Comparison of ENCODE assay signal across 11 cellular contexts in the genomic region with DNA sequence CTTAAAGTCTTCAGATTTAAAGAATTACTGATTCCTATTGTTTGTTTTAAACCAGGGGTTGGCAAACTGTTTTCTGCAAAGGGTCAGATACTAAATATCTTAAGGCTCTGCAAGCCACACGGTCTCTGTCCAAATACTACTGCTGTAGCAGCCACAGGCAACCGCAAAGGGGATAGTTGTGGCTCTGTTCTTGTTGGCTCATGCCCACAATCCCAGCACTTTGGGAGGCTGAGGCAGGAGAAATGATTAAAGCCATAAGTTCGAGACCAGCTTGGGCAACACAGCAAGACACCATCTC. TPM values are rescaled to one million over a fixed set of nuclear protein-coding genes. Genes with fewer than 3 reads are reported as not detected.
DNase-seq lines count a peak whose midpoint lies in the region; TF ChIP-seq lines count a peak whose summit lies in the region.
"Had no signal": no experiment of that assay in that cellular context is flagged by ENCODE, and none has a peak within 500 bp of the region (broad histone marks: within the 10 kb centered on the region; RNA-seq: fewer than 3 reads in every experiment).

No MANE protein-coding gene starts in this region.

- TF ChIP-seq CTCF in astrocyte of the spinal cord (IDR thresholded peaks at IDR 0.05; ENCODE audit: low read depth, low read length) (no peak), osteoblast (IDR thresholded peaks at IDR 0.05; ENCODE audit: extremely low read depth, low read depth, low read length) (no peak), endothelial cell (IDR thresholded peaks at IDR 0.05; ENCODE audit: unreplicated experiment) (no peak)

- H3K36me3 ChIP-seq in GM23248 (ENCODE audit: low read depth) (no peaks in the 10 kb centered on the region), osteoblast (ENCODE audit: insufficient read depth, low read length) (peaks cover 7% of the 10 kb centered on the region)

- H2AFZ ChIP-seq in GM23248: no peak overlapping the region
- no peak overlapping the region for H2AFZ ChIP-seq in osteoblast (ENCODE audit: low read length)

- H3K4me2 ChIP-seq in GM23248 (ENCODE audit: unreplicated experiment) (no peak overlapping the region), osteoblast (ENCODE audit: insufficient read depth, low read length) (no peak overlapping the region)

- WGBS in GM23248 (ENCODE audit: low coverage in 1 of 2, low lambda C conversion rate in 2 of 2, missing lambda C conversion rate in 2 of 2), 2 experiments: 28 to 36% methylated on average over 3 of the region's 3 CpGs

- H3K27me3 ChIP-seq in GM23248 (replicated peaks; ENCODE audit: insufficient read depth) (no peaks in the 10 kb centered on the region), osteoblast (ENCODE audit: insufficient read depth, low read length) (no peaks in the 10 kb centered on the region)

- peaks cover 35% of the 10 kb centered on the region for H3K4me1 ChIP-seq in GM23248 (ENCODE audit: insufficient read depth)
- peaks cover 35% of the 10 kb centered on the region for H3K4me1 ChIP-seq in osteoblast (ENCODE audit: insufficient read depth, low read length)

- no peak for DNase-seq in activated CD4-positive, alpha-beta T cell treated with anti-CD3 and anti-CD28 coated beads, Interleukin-2, amount 10 ng/mL, durations not matched to agents 24 days and 14 days
- no peak for DNase-seq in activated CD4-positive, alpha-beta T cell treated with anti-CD3 and anti-CD28 coated beads for 48 hours
- DNase-seq in GM23248 (peak; percentile 52), astrocyte of the spinal cord (ENCODE audit: low read depth, low spot score) (peak; percentile 63), osteoblast (ENCODE audit: insufficient read length, low spot score, missing footprints) (peak; percentile 81), HuH-7 (ENCODE audit: low spot score) (no peak), endothelial cell (ENCODE audit: low spot score) (no peak), middle frontal gyrus (ENCODE audit: extremely low spot score, low spot score) (no peak)
- DNase-seq: activated naive CD8-positive, alpha-beta T cell treated with anti-CD3 and anti-CD28 coated beads, Interleukin-2, amount 10 ng/mL, durations not matched to agents 7 days and 5 days; NCI-H2081; nucleus accumbens had no signal

- H3K79me2 ChIP-seq in GM23248 (ENCODE audit: insufficient read depth): peaks cover 100% of the 10 kb centered on the region
- H3K79me2 ChIP-seq in osteoblast (ENCODE audit: insufficient read depth, low read length): peaks cover 82% of the 10 kb centered on the region

- peak overlapping the region; percentile 51 for H3K27ac Mint-ChIP-seq in activated CD4-positive, alpha-beta T cell treated with anti-CD3 and anti-CD28 coated beads, Interleukin-2, amount 10 ng/mL, durations not matched to agents 24 days and 14 days
- H3K27ac Mint-ChIP-seq in endothelial cell (ENCODE audit: unreplicated experiment): no peak overlapping the region

- no peaks in the 10 kb centered on the region for H3K9me3 Mint-ChIP-seq in activated CD4-positive, alpha-beta T cell treated with anti-CD3 and anti-CD28 coated beads, Interleukin-2, amount 10 ng/mL, durations not matched to agents 24 days and 14 days
- H3K9me3 Mint-ChIP-seq in endothelial cell (ENCODE audit: unreplicated experiment): no peaks in the 10 kb centered on the region
- H3K9me3 Mint-ChIP-seq: activated naive CD8-positive, alpha-beta T cell treated with anti-CD3 and anti-CD28 coated beads, Interleukin-2, amount 10 ng/mL, durations not matched to agents 7 days and 5 days had no signal

- H3K9ac ChIP-seq in GM23248: no peak overlapping the region

- H3F3A ChIP-seq in GM23248 (ENCODE audit: insufficient read depth): peaks cover 53% of the 10 kb centered on the region

- H3K27ac ChIP-seq in GM23248: peak overlapping the region; percentile 88
- H3K27ac ChIP-seq in osteoblast (ENCODE audit: low read depth, low read length): peak overlapping the region; percentile 84

- no peaks in the 10 kb centered on the region for H3K9me3 ChIP-seq in GM23248 (ENCODE audit: low read depth)
- no peaks in the 10 kb centered on the region for H3K9me3 ChIP-seq in osteoblast (ENCODE audit: low read depth, low read length)

- H3K4me1 Mint-ChIP-seq in activated CD4-positive, alpha-beta T cell treated with anti-CD3 and anti-CD28 coated beads, Interleukin-2, amount 10 ng/mL, durations not matched to agents 24 days and 14 days: peaks cover 68% of the 10 kb centered on the region
- H3K4me1 Mint-ChIP-seq in endothelial cell (ENCODE audit: unreplicated experiment): peaks cover 48% of the 10 kb centered on the region

- peaks cover 19% of the 10 kb centered on the region for H3K36me3 Mint-ChIP-seq in activated CD4-positive, alpha-beta T cell treated with anti-CD3 and anti-CD28 coated beads, Interleukin-2, amount 10 ng/mL, durations not matched to agents 24 days and 14 days (ENCODE audit: low read depth)
- H3K36me3 Mint-ChIP-seq in endothelial cell (ENCODE audit: low read depth, unreplicated experiment): peaks cover 9% of the 10 kb centered on the region

- intact Hi-C loops in activated CD4-positive, alpha-beta T cell treated with anti-CD3 and anti-CD28 coated beads, Interleukin-2, amount 10 ng/mL, durations not matched to agents 24 days and 14 days (cut with micrococcal nuclease): no loop called here

- H4K20me1 ChIP-seq in GM23248 (ENCODE audit: insufficient read depth): peaks cover 4% of the 10 kb centered on the region; the same call in 1 of the 2 replicates
- H4K20me1 ChIP-seq in osteoblast (ENCODE audit: insufficient read depth, low read length): peaks cover 64% of the 10 kb centered on the region

- no peaks in the 10 kb centered on the region for H3K27me3 Mint-ChIP-seq in activated CD4-positive, alpha-beta T cell treated with anti-CD3 and anti-CD28 coated beads, Interleukin-2, amount 10 ng/mL, durations not matched to agents 24 days and 14 days
- H3K27me3 Mint-ChIP-seq in endothelial cell (ENCODE audit: unreplicated experiment): peaks cover 10% of the 10 kb centered on the region
- H3K27me3 Mint-ChIP-seq: activated naive CD8-positive, alpha-beta T cell treated with anti-CD3 and anti-CD28 coated beads, Interleukin-2, amount 10 ng/mL, durations not matched to agents 7 days and 5 days had no signal

- H3K4me3 Mint-ChIP-seq in activated CD4-positive, alpha-beta T cell treated with anti-CD3 and anti-CD28 coated beads, Interleukin-2, amount 10 ng/mL, durations not matched to agents 24 days and 14 days: no peak overlapping the region
- no peak overlapping the region for H3K4me3 Mint-ChIP-seq in endothelial cell (ENCODE audit: unreplicated experiment)
- H3K4me3 Mint-ChIP-seq: activated naive CD8-positive, alpha-beta T cell treated with anti-CD3 and anti-CD28 coated beads, Interleukin-2, amount 10 ng/mL, durations not matched to agents 7 days and 5 days had no signal

- H3K4me3 ChIP-seq in GM23248: no peak overlapping the region
- no peak overlapping the region for H3K4me3 ChIP-seq in astrocyte of the spinal cord (ENCODE audit: low read depth, low read length)
- no peak overlapping the region for H3K4me3 ChIP-seq in osteoblast (ENCODE audit: insufficient read depth, low read length)

- in situ Hi-C loops in GM23248 (cut with MboI): no loop called here
- in situ Hi-C loops in astrocyte of the spinal cord (cut with HindIII; ENCODE audit: low sequenced_read_pairs): no loop called here

- no peaks in the 10 kb centered on the region for H3K9me2 ChIP-seq in GM23248 (ENCODE audit: insufficient read depth)

RNA-seq across cellular contexts. Expression of a gene that starts 22.4 kb away (rescaled TPM):
- total RNA-seq in activated CD4-positive, alpha-beta T cell treated with anti-CD3 and anti-CD28 coated beads, Interleukin-2, amount 10 ng/mL, durations not matched to agents 24 days and 14 days: 105 and 114 TPM in 2 replicates
- 41.8 and 53.5 TPM in 2 replicates for total RNA-seq in GM23248 (2014; rRNA removed; shearing (Covaris generic))
- 50.0 and 51.7 TPM in 2 replicates for polyA plus RNA-seq in GM23248 (2016; fragmentation: Nextera tagmentation; extraction: Ambion mirVana)
- 40.5 and 42.1 TPM in 2 replicates for total RNA-seq in osteoblast
- total RNA-seq in endothelial cell (ENCODE audit: unreplicated experiment): 69.5 TPM

RNA-seq across cellular contexts. Expression of a gene that starts 41.5 kb away (rescaled TPM):
- 4.0 and 4.1 TPM in 2 replicates for total RNA-seq in activated CD4-positive, alpha-beta T cell treated with anti-CD3 and anti-CD28 coated beads, Interleukin-2, amount 10 ng/mL, durations not matched to agents 24 days and 14 days
- 5.1 and 16.1 TPM in 2 replicates for total RNA-seq in GM23248 (2014; rRNA removed; shearing (Covaris generic))
- polyA plus RNA-seq in GM23248 (2016; fragmentation: Nextera tagmentation; extraction: Ambion mirVana): 6.7 and 7.0 TPM in 2 replicates
- total RNA-seq in osteoblast (10.6 and 18.1 TPM in 2 replicates), endothelial cell (ENCODE audit: unreplicated experiment) (9.3 TPM)

RNA-seq across cellular contexts. Expression of a gene that starts 50.9 kb away (rescaled TPM):
- 2.7 and 3.2 TPM in 2 replicates for total RNA-seq in activated CD4-positive, alpha-beta T cell treated with anti-CD3 and anti-CD28 coated beads, Interleukin-2, amount 10 ng/mL, durations not matched to agents 24 days and 14 days
- 3.8 and 4.4 TPM in 2 replicates for total RNA-seq in GM23248 (2014; rRNA removed; shearing (Covaris generic))
- polyA plus RNA-seq in GM23248 (2016; fragmentation: Nextera tagmentation; extraction: Ambion mirVana): 1.8 and 2.1 TPM in 2 replicates
- total RNA-seq in osteoblast (12.3 and 12.7 TPM in 2 replicates), endothelial cell (ENCODE audit: unreplicated experiment) (8.9 TPM)

RNA-seq across cellular contexts. Expression of a gene that starts 52.0 kb away (rescaled TPM):
- 237 and 251 TPM in 2 replicates for total RNA-seq in activated CD4-positive, alpha-beta T cell treated with anti-CD3 and anti-CD28 coated beads, Interleukin-2, amount 10 ng/mL, durations not matched to agents 24 days and 14 days
- 215 and 231 TPM in 2 replicates for total RNA-seq in GM23248 (2014; rRNA removed; shearing (Covaris generic))
- 585 and 588 TPM in 2 replicates for polyA plus RNA-seq in GM23248 (2016; fragmentation: Nextera tagmentation; extraction: Ambion mirVana)
- total RNA-seq in osteoblast (235 and 265 TPM in 2 replicates), endothelial cell (ENCODE audit: unreplicated experiment) (211 TPM)

Comparison
In these comparisons a context has a peak if more than half of its experiments do, and no peak if none do; other contexts are left out.
1. DNase-seq: peak in GM23248 (single experiment), astrocyte of the spinal cord (single experiment) and osteoblast (single experiment); none in activated CD4-positive, alpha-beta T cell treated with anti-CD3 and anti-CD28 coated beads, Interleukin-2, amount 10 ng/mL, durations not matched to agents 24 days and 14 days (single experiment), activated CD4-positive, alpha-beta T cell treated with anti-CD3 and anti-CD28 coated beads for 48 hours (single experiment), HuH-7 (single experiment), endothelial cell (single experiment) and middle frontal gyrus (single experiment).